ENCODE assay signal across 18 cellular contexts in the genomic region with DNA sequence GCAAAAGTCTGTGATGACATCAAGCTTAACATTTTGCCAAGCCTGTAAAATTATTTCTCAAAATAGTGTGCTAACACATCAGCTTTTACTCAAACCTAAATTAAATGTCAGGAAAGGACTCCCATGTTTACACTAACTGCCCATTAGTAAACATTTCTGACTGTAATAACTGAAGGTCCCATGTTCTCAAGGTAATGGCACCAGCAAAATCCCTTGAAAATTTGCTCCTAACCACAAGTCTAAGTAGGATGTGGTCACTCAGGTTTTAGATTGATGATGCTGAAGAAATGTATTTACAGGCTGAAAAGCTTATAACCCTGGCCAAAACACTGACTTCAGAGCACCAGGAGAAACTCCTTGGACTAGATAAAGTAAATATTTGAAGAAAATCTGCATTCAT. TPM values are rescaled to one million over a fixed set of nuclear protein-coding genes. Genes with fewer than 3 reads are reported as not detected.
DNase-seq lines count a peak whose midpoint lies in the region; ATAC-seq and TF ChIP-seq lines count a peak whose summit lies in the region.
"Had no signal": no experiment of that assay in that cellular context is flagged by ENCODE, and none has a peak within 500 bp of the region (broad histone marks: within the 10 kb centered on the region; RNA-seq: fewer than 3 reads in every experiment).

No MANE protein-coding gene starts in this region.

- H3K36me3 ChIP-seq in HEK293 (ENCODE audit: control insufficient read depth in 2 of 2, insufficient read depth in 1 of 2, low read length in 2 of 2): no peaks in the 10 kb centered on the region
- H3K36me3 ChIP-seq in naive thymus-derived CD4-positive, alpha-beta T cell (ENCODE audit: control insufficient read depth in 2 of 3, insufficient read depth in 3 of 3, low read length in 3 of 3): peaks cover 0 to 5% (median 0%) of the 10 kb centered on the region in 3 experiments
- H3K36me3 ChIP-seq: MG63, neural progenitor cell had no signal

- peaks cover 69% of the 10 kb centered on the region for H3K36me3 Mint-ChIP-seq in activated CD4-positive, alpha-beta T cell treated with anti-CD3 and anti-CD28 coated beads, Interleukin-2, amount 10 ng/mL, durations not matched to agents 24 days and 14 days (ENCODE audit: low read depth)
- H3K36me3 Mint-ChIP-seq in activated naive CD8-positive, alpha-beta T cell treated with anti-CD3 and anti-CD28 coated beads for 36 hours: peaks cover 89% of the 10 kb centered on the region
- peaks cover 9 to 65% (median 56%) of the 10 kb centered on the region in 5 donors for H3K36me3 Mint-ChIP-seq in naive thymus-derived CD4-positive, alpha-beta T cell

- CTCF ChIA-PET in HEK293 (lab: Yijun Ruan, JAX): interaction anchor here (0.8 to 1.2 kb wide), 3 partner anchors 10 to 24 kb away, joined by 5 read pairs; no protein-coding TSS in a partner anchor
- CTCF ChIA-PET in naive thymus-derived CD4-positive, alpha-beta T cell (lab: Charles Lee): interaction anchor here (0.6 to 1.5 kb wide), 7 partner anchors 10 to 325 kb away, joined by 3 to 6 read pairs (median 4); no protein-coding TSS in a partner anchor

- no peaks in the 10 kb centered on the region for H3K9me3 ChIP-seq in HEK293 (ENCODE audit: control insufficient read depth, insufficient read depth, low read depth, low read length)
- H3K9me3 ChIP-seq in naive thymus-derived CD4-positive, alpha-beta T cell (ENCODE audit: control insufficient read depth in 2 of 3, low read length in 3 of 3): no peaks in the 10 kb centered on the region
- H3K9me3 ChIP-seq: MG63 had no signal

- POLR2A ChIA-PET in HEK293 (lab: Yijun Ruan, JAX): no interaction called here
- POLR2A ChIA-PET in naive thymus-derived CD4-positive, alpha-beta T cell (lab: Charles Lee): interaction anchor here (0.6 to 13.7 kb wide), 9 partner anchors 10 to 76 kb away, joined by 3 to 179 read pairs (median 4); no protein-coding TSS in a partner anchor

- no peak for TF ChIP-seq CTCF in HEK293 (tag by site-specific recombination; IDR thresholded peaks at IDR 0.05)
- TF ChIP-seq CTCF in coronary artery (IDR thresholded peaks at IDR 0.05): no peak

- H3K27me3 Mint-ChIP-seq in activated CD4-positive, alpha-beta T cell treated with anti-CD3 and anti-CD28 coated beads, Interleukin-2, amount 10 ng/mL, durations not matched to agents 24 days and 14 days: no peaks in the 10 kb centered on the region
- H3K27me3 Mint-ChIP-seq in activated naive CD8-positive, alpha-beta T cell treated with anti-CD3 and anti-CD28 coated beads for 36 hours: no peaks in the 10 kb centered on the region
- H3K27me3 Mint-ChIP-seq in naive thymus-derived CD4-positive, alpha-beta T cell: no peaks in the 10 kb centered on the region

- no peak for ATAC-seq in naive thymus-derived CD4-positive, alpha-beta T cell
- no peak for ATAC-seq in GM19452 (IDR thresholded peaks at IDR 0.05; ENCODE audit: unreplicated experiment)

- intact Hi-C loops in activated CD4-positive, alpha-beta T cell treated with anti-CD3 and anti-CD28 coated beads, Interleukin-2, amount 10 ng/mL, durations not matched to agents 24 days and 14 days (cut with micrococcal nuclease): no loop called here
- intact Hi-C loops in naive thymus-derived CD4-positive, alpha-beta T cell (cut with micrococcal nuclease): loop anchor here in 1 of 2 donors (1.0 kb wide), 1 partner anchor 7 kb away; no protein-coding TSS in a partner anchor

- no peak overlapping the region for H3K4me3 ChIP-seq in HEK293 (ENCODE audit: low read depth, low read length)
- H3K4me3 ChIP-seq in naive thymus-derived CD4-positive, alpha-beta T cell (ENCODE audit: low read length): no peak overlapping the region
- no peak overlapping the region for H3K4me3 ChIP-seq in coronary artery
- H3K4me3 ChIP-seq: MG63, neural progenitor cell had no signal

- H3K9me3 Mint-ChIP-seq in activated CD4-positive, alpha-beta T cell treated with anti-CD3 and anti-CD28 coated beads, Interleukin-2, amount 10 ng/mL, durations not matched to agents 24 days and 14 days: peaks cover 30% of the 10 kb centered on the region
- H3K9me3 Mint-ChIP-seq in activated naive CD8-positive, alpha-beta T cell treated with anti-CD3 and anti-CD28 coated beads for 36 hours: peaks cover 23% of the 10 kb centered on the region
- H3K9me3 Mint-ChIP-seq in naive thymus-derived CD4-positive, alpha-beta T cell: peaks cover 0 to 15% (median 2%) of the 10 kb centered on the region in 11 donors
- H3K9me3 Mint-ChIP-seq: CD8-positive, alpha-beta memory T cell; endodermal cell had no signal

- DNase-seq in activated CD4-positive, alpha-beta T cell treated with anti-CD3 and anti-CD28 coated beads, Interleukin-2, amount 10 ng/mL, durations not matched to agents 24 days and 14 days: peak; percentile 56
- DNase-seq in activated CD4-positive, alpha-beta T cell treated with anti-CD3 and anti-CD28 coated beads, Interleukin-2, amount 50 U/mL, for 48 hours: no peak
- DNase-seq in activated naive CD8-positive, alpha-beta T cell treated with anti-CD3 and anti-CD28 coated beads for 36 hours: no peak
- DNase-seq in naive thymus-derived CD4-positive, alpha-beta T cell: no peak
- DNase-seq in medulla oblongata (ENCODE audit: extremely low spot score): no peak
- DNase-seq in coronary artery (ENCODE audit: low spot score): no peak
- DNase-seq: activated CD4-positive, CD25-positive, alpha-beta regulatory T cell; activated CD8-positive, alpha-beta memory T cell treated with anti-CD3 and anti-CD28 coated beads, Interleukin-2, amount 50 U/mL, for 4 hours; CD8-positive, alpha-beta memory T cell; endodermal cell; MG63; NCI-H187 treated with DMSO at 0.1 percent for 48 hours; NCI-H446; SIG-M5 had no signal

- H3K4me3 Mint-ChIP-seq in activated CD4-positive, alpha-beta T cell treated with anti-CD3 and anti-CD28 coated beads, Interleukin-2, amount 10 ng/mL, durations not matched to agents 24 days and 14 days: no peak overlapping the region
- H3K4me3 Mint-ChIP-seq in activated naive CD8-positive, alpha-beta T cell treated with anti-CD3 and anti-CD28 coated beads for 36 hours: no peak overlapping the region
- H3K4me3 Mint-ChIP-seq in naive thymus-derived CD4-positive, alpha-beta T cell: peak overlapping the region in 4 of 10 donors; percentile 44 to 82 (median 68)
- H3K4me3 Mint-ChIP-seq: CD8-positive, alpha-beta memory T cell; endodermal cell; mesothelial cell of epicardium; neural progenitor cell had no signal

- peaks cover 4% of the 10 kb centered on the region; the same call in 1 of the 2 replicates for H3K4me1 ChIP-seq in HEK293 (ENCODE audit: control insufficient read depth, insufficient read depth, low read length)
- H3K4me1 ChIP-seq in naive thymus-derived CD4-positive, alpha-beta T cell (ENCODE audit: control insufficient read depth in 2 of 2, insufficient read depth in 2 of 2, low read length in 2 of 2): peaks cover 0 to 91% of the 10 kb centered on the region in 2 donors
- H3K4me1 ChIP-seq: neural progenitor cell had no signal

- H3K27ac Mint-ChIP-seq in activated CD4-positive, alpha-beta T cell treated with anti-CD3 and anti-CD28 coated beads, Interleukin-2, amount 10 ng/mL, durations not matched to agents 24 days and 14 days: no peak overlapping the region
- H3K27ac Mint-ChIP-seq in activated naive CD8-positive, alpha-beta T cell treated with anti-CD3 and anti-CD28 coated beads for 36 hours: peak overlapping the region; percentile 99
- H3K27ac Mint-ChIP-seq in naive thymus-derived CD4-positive, alpha-beta T cell: peak overlapping the region in 8 of 9 donors; percentile 70 to 98 (median 96)
- H3K27ac Mint-ChIP-seq: endodermal cell, mesothelial cell of epicardium, neural progenitor cell had no signal

- H3K27me3 ChIP-seq in naive thymus-derived CD4-positive, alpha-beta T cell (ENCODE audit: control insufficient read depth in 2 of 2, insufficient read depth in 2 of 2, low read length in 2 of 2): no peaks in the 10 kb centered on the region
- H3K27me3 ChIP-seq: neural progenitor cell had no signal

- H3K4me1 Mint-ChIP-seq in activated CD4-positive, alpha-beta T cell treated with anti-CD3 and anti-CD28 coated beads, Interleukin-2, amount 10 ng/mL, durations not matched to agents 24 days and 14 days: peaks cover 71% of the 10 kb centered on the region
- H3K4me1 Mint-ChIP-seq in activated naive CD8-positive, alpha-beta T cell treated with anti-CD3 and anti-CD28 coated beads for 36 hours: peaks cover 95% of the 10 kb centered on the region
- H3K4me1 Mint-ChIP-seq in naive thymus-derived CD4-positive, alpha-beta T cell: peaks cover 48 to 100% (median 97%) of the 10 kb centered on the region in 7 donors
- H3K4me1 Mint-ChIP-seq: endodermal cell had no signal

- H3K27ac ChIP-seq in HEK293 (ENCODE audit: extremely low read depth, low read depth, low read length) (no peak overlapping the region), coronary artery (no peak overlapping the region)
- peak overlapping the region; percentile 52 for H3K27ac ChIP-seq in naive thymus-derived CD4-positive, alpha-beta T cell (ENCODE audit: low read depth, low read length)
- H3K27ac ChIP-seq: neural progenitor cell had no signal

TF ChIP-seq in HEK293, 187 proteins besides CTCF, POLR2A, EP300 and RAD21 (continues in another document):
- TF ChIP-seq, protein P1, sequence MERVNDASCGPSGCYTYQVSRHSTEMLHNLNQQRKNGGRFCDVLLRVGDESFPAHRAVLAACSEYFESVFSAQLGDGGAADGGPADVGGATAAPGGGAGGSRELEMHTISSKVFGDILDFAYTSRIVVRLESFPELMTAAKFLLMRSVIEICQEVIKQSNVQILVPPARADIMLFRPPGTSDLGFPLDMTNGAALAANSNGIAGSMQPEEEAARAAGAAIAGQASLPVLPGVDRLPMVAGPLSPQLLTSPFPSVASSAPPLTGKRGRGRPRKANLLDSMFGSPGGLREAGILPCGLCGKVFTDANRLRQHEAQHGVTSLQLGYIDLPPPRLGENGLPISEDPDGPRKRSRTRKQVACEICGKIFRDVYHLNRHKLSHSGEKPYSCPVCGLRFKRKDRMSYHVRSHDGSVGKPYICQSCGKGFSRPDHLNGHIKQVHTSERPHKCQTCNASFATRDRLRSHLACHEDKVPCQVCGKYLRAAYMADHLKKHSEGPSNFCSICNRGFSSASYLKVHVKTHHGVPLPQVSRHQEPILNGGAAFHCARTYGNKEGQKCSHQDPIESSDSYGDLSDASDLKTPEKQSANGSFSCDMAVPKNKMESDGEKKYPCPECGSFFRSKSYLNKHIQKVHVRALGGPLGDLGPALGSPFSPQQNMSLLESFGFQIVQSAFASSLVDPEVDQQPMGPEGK (tag by site-specific recombination; IDR thresholded peaks at IDR 0.05): no peak
- TF ChIP-seq FEZF1 (tag by site-specific recombination; IDR thresholded peaks at IDR 0.05): no peak

RNA-seq across cellular contexts. Expression of a gene that starts 33.0 kb away (rescaled TPM):
- 69.0 and 69.2 TPM in 2 replicates for total RNA-seq in activated CD4-positive, alpha-beta T cell treated with anti-CD3 and anti-CD28 coated beads, Interleukin-2, amount 10 ng/mL, durations not matched to agents 24 days and 14 days
- total RNA-seq in activated naive CD8-positive, alpha-beta T cell treated with anti-CD3 and anti-CD28 coated beads for 36 hours: 10 to 100 TPM; 73.1 to 78.0 TPM
- 100 to 1,000 TPM in 4 of 5 experiments, 10 to 100 TPM in 1; 33.0 to 193 (median 133) TPM for total RNA-seq in naive thymus-derived CD4-positive, alpha-beta T cell
- polyA plus RNA-seq in naive thymus-derived CD4-positive, alpha-beta T cell: 10 to 100 TPM; 24.8 to 26.5 TPM
